Comparison of ENCODE assay signal across 8 cellular contexts in genomic region chr3:124351430-124352142, GRCh38.
DNase-seq lines count a peak whose midpoint lies in the region; ATAC-seq and TF ChIP-seq lines count a peak whose summit lies in the region.

No MANE protein-coding gene starts in this region.

- in situ Hi-C loops in GM13976 (cut with MboI; ENCODE audit: low sequenced_read_pairs, unreplicated experiment) (no loop called here), astrocyte of the spinal cord (cut with HindIII; ENCODE audit: low sequenced_read_pairs) (no loop called here)

- no peaks in the 10 kb centered on the region for H3K36me3 ChIP-seq in thyroid gland

- ATAC-seq in HG02571 (IDR thresholded peaks at IDR 0.05; ENCODE audit: unreplicated experiment) (no peak), HG03432 (IDR thresholded peaks at IDR 0.05; ENCODE audit: unreplicated experiment) (no peak)

- DNase-seq in A172 (ENCODE audit: low spot score) (peak; percentile 75), GM13976 (ENCODE audit: low spot score) (peak; percentile 54), NCI-H2107 treated with DMSO at 0.1 percent for 48 hours (lab: John Stamatoyannopoulos, UW; ENCODE audit: unreplicated experiment) (peak; percentile 64), astrocyte of the spinal cord (ENCODE audit: low read depth, low spot score) (peak; percentile 66), iPS DF 4.7 (ENCODE audit: extremely low read depth, low spot score) (peak; percentile 60), thyroid gland (peak; percentile 15 to 33)

- no peaks in the 10 kb centered on the region for H3K9me3 ChIP-seq in thyroid gland

- H3K27ac ChIP-seq in thyroid gland = no peak overlapping the region

- no peaks in the 10 kb centered on the region for H3K27me3 ChIP-seq in thyroid gland

- peak; percentile 35 for TF ChIP-seq CTCF in GM13976 (IDR thresholded peaks at IDR 0.05; ENCODE audit: borderline replicate concordance, control extremely low read depth, extremely low read depth, insufficient read depth, missing control alignments)
- peak; percentile 53 for TF ChIP-seq CTCF in astrocyte of the spinal cord (IDR thresholded peaks at IDR 0.05; ENCODE audit: low read depth, low read length)
- peak in 5 of 6 experiments; percentile 17 to 85 (median 66) for TF ChIP-seq CTCF in thyroid gland (IDR thresholded peaks at IDR 0.05)

- H3K4me1 ChIP-seq in thyroid gland = no peaks in the 10 kb centered on the region

- intact Hi-C loops in thyroid gland (cut with DNase I) = loop anchor here (10.0 kb wide), 1 partner anchor 203 kb away; no protein-coding TSS in a partner anchor

- 29 to 44% methylated on average over 4 of the region's 4 CpGs for WGBS in thyroid gland, 2 donors

- TF ChIP-seq POLR2A in thyroid gland (IDR thresholded peaks at IDR 0.05) = no peak

- no peak overlapping the region for H3K4me3 ChIP-seq in astrocyte of the spinal cord (ENCODE audit: low read depth, low read length)
- H3K4me3 ChIP-seq in thyroid gland (replicated peaks in 1 of 3) = no peak overlapping the region

Comparison
In these comparisons a context has a peak if more than half of its experiments do, and no peak if none do; other contexts are left out.
1. DNase-seq: peak in every context shown above with its lines; median percentile 75 in A172; 66 in astrocyte of the spinal cord; 64 in NCI-H2107 treated with DMSO at 0.1 percent for 48 hours; 60 in iPS DF 4.7; 54 in GM13976; 24 in thyroid gland.